ENCODE assay signal across 8 cellular contexts in genomic region chr17:7835818-7836595, GRCh38. TPM values are rescaled to one million over a fixed set of nuclear protein-coding genes. Genes with fewer than 3 reads are reported as not detected.
A peak's percentile ranks its signal among the peaks of the same experiment; 100 is the strongest.
DNase-seq lines count a peak whose midpoint lies in the region; ATAC-seq and TF ChIP-seq lines count a peak whose summit lies in the region.

No MANE protein-coding gene starts in this region.

- H3K9me3 ChIP-seq in OCI-LY7 (ENCODE audit: low read length) = no peaks in the 10 kb centered on the region
- H3K9me3 ChIP-seq in iPS-18c (ENCODE audit: control insufficient read depth, insufficient read depth, low read length) = no peaks in the 10 kb centered on the region
- no peaks in the 10 kb centered on the region for H3K9me3 ChIP-seq in sigmoid colon

- POLR2A ChIA-PET in OCI-LY7 (lab: Charles Lee) = interaction anchor here (0.6 to 1.5 kb wide), 3 partner anchors 9 to 352 kb away, joined by 3 to 6 read pairs (median 5); no protein-coding TSS in a partner anchor

- CTCF ChIA-PET in OCI-LY7 (lab: Charles Lee; ENCODE audit: unreplicated experiment) = no interaction called here

- peak overlapping the region; percentile 78 for H3K4me3 ChIP-seq in OCI-LY7 (ENCODE audit: low read depth, low read length, poor library complexity, severe bottlenecking)
- peak overlapping the region; percentile 85 for H3K4me3 ChIP-seq in iPS-18c (ENCODE audit: insufficient read depth, low read depth, low read length)
- H3K4me3 ChIP-seq in sigmoid colon = peak overlapping the region; percentile 75 to 96 (median 82)

- TF ChIP-seq EP300 in sigmoid colon (IDR thresholded peaks at IDR 0.05) = peak in 1 of 4 donors; percentile 5

- TSS peak; percentile 63 for BruUV-seq in OCI-LY7 (replicated peaks; lab: Mats Ljungman, UMichigan)

- H3K27me3 ChIP-seq in sigmoid colon = no peaks in the 10 kb centered on the region

- no peaks in the 10 kb centered on the region for H3K9me2 ChIP-seq in OCI-LY7 (ENCODE audit: insufficient read depth, low read length)

- WGBS in sigmoid colon, 2 donors = 0 to 1% methylated on average over 61 of the region's 61 CpGs

- H3K79me2 ChIP-seq in OCI-LY7 (ENCODE audit: insufficient read depth, low read depth, low read length) = peaks cover 34% of the 10 kb centered on the region; the same call in 1 of the 2 replicates

- H3K27ac Mint-ChIP-seq in stimulated activated naive CD8-positive, alpha-beta T cell treated with anti-CD3 and anti-CD28 coated beads, Interleukin-15, Interleukin-2, amounts not matched to agents 100 ng/mL and 50 ng/mL, for 24 hours = peak overlapping the region; percentile 93
- peak overlapping the region; percentile 93 to 100 (median 99) for H3K27ac Mint-ChIP-seq in brain

- H3K36me3 Mint-ChIP-seq in stimulated activated naive CD8-positive, alpha-beta T cell treated with anti-CD3 and anti-CD28 coated beads, Interleukin-15, Interleukin-2, amounts not matched to agents 100 ng/mL and 50 ng/mL, for 24 hours (ENCODE audit: low read depth) = peaks cover 3% of the 10 kb centered on the region
- peaks cover 6% of the 10 kb centered on the region for H3K36me3 Mint-ChIP-seq in brain

- H3K4me3 Mint-ChIP-seq in stimulated activated naive CD8-positive, alpha-beta T cell treated with anti-CD3 and anti-CD28 coated beads, Interleukin-15, Interleukin-2, amounts not matched to agents 100 ng/mL and 50 ng/mL, for 24 hours = peak overlapping the region; percentile 93
- peak overlapping the region; percentile 90 to 99 (median 98) for H3K4me3 Mint-ChIP-seq in brain

- DNase-seq in stimulated activated naive CD8-positive, alpha-beta T cell treated with anti-CD3 and anti-CD28 coated beads, Interleukin-15, Interleukin-2, amounts not matched to agents 100 U/mL and 50 U/mL, for 24 hours = no peak
- DNase-seq in OCI-LY7 (ENCODE audit: low spot score) (no peak), sigmoid colon (peak; percentile 90), amniotic stem cell (lab: John Stamatoyannopoulos, UW) (no peak)

- TF ChIP-seq CTCF in OCI-LY7 (conservative IDR thresholded peaks at IDR 0.05; ENCODE audit: low read length) (no peak), brain (conservative IDR thresholded peaks at IDR 0.05) (no peak), sigmoid colon (IDR thresholded peaks at IDR 0.05) (peak in 1 of 4 experiments; percentile 18)

- H3K9me3 Mint-ChIP-seq in stimulated activated naive CD8-positive, alpha-beta T cell treated with anti-CD3 and anti-CD28 coated beads, Interleukin-15, Interleukin-2, amounts not matched to agents 100 ng/mL and 50 ng/mL, for 24 hours = no peaks in the 10 kb centered on the region
- peaks cover 0 to 3% (median 0%) of the 10 kb centered on the region in 5 experiments for H3K9me3 Mint-ChIP-seq in brain

- H3K27me3 Mint-ChIP-seq in stimulated activated naive CD8-positive, alpha-beta T cell treated with anti-CD3 and anti-CD28 coated beads, Interleukin-15, Interleukin-2, amounts not matched to agents 100 ng/mL and 50 ng/mL, for 24 hours = peaks cover 4% of the 10 kb centered on the region
- H3K27me3 Mint-ChIP-seq in brain = peaks cover 14% of the 10 kb centered on the region

- H3K36me3 ChIP-seq in OCI-LY7 (ENCODE audit: insufficient read depth, low read length) = peaks cover 9% of the 10 kb centered on the region; the same call in 1 of the 2 replicates
- peaks cover 0 to 6% (median 3%) of the 10 kb centered on the region in 4 donors for H3K36me3 ChIP-seq in sigmoid colon

- H4K20me1 ChIP-seq in OCI-LY7 (ENCODE audit: insufficient read depth, low read length) = peaks cover 8% of the 10 kb centered on the region; the same call in 1 of the 2 replicates

- intact Hi-C loops in OCI-LY7 (cut with micrococcal nuclease; ENCODE audit: unreplicated experiment) = loop anchor here (1.0 to 10.0 kb wide), 8 partner anchors 7 to 584 kb away; partner anchors contain the start of genes CTDNEP1, ELP5, HES7 and NAA38
- intact Hi-C loops in sigmoid colon (cut with DNase I) = loop anchor here (10.0 kb wide), 1 partner anchor 351 kb away; the partner anchor contains the start of genes POLR2A and SLC35G6

- TF ChIP-seq POLR2A in sigmoid colon (IDR thresholded peaks at IDR 0.05) = peak; percentile 74 to 92

- H3K27ac ChIP-seq in OCI-LY7 (ENCODE audit: low read depth, low read length, poor library complexity, severe bottlenecking) (peak overlapping the region; percentile 91), sigmoid colon (peak overlapping the region; percentile 95 to 100 (median 97))

- H3K4me2 ChIP-seq in OCI-LY7 (ENCODE audit: low read length) = peak overlapping the region; percentile 93

- H3K4me1 ChIP-seq in OCI-LY7 (ENCODE audit: insufficient read depth, low read length, poor library complexity, severe bottlenecking) = peaks cover 48% of the 10 kb centered on the region
- H3K4me1 ChIP-seq in sigmoid colon = peaks cover 0 to 62% (median 51%) of the 10 kb centered on the region in 4 donors

- ATAC-seq in stimulated activated naive CD8-positive, alpha-beta T cell treated with anti-CD3 and anti-CD28 coated beads, Interleukin-15, Interleukin-2, amounts not matched to agents 100 U/mL and 50 U/mL, for 24 hours = no peak
- ATAC-seq in HG03103 (IDR thresholded peaks at IDR 0.05; ENCODE audit: low read depth, unreplicated experiment) = peak; percentile 14

- H3K4me1 Mint-ChIP-seq in stimulated activated naive CD8-positive, alpha-beta T cell treated with anti-CD3 and anti-CD28 coated beads, Interleukin-15, Interleukin-2, amounts not matched to agents 100 ng/mL and 50 ng/mL, for 24 hours (ENCODE audit: low read depth) = peaks cover 66% of the 10 kb centered on the region
- peaks cover 47% of the 10 kb centered on the region for H3K4me1 Mint-ChIP-seq in brain

- peak overlapping the region; percentile 26; the same call in 1 of the 2 replicates for H2AFZ ChIP-seq in OCI-LY7 (ENCODE audit: low read length)

RNA-seq across cellular contexts. Expression of gene KDM6B, which starts 2.0 kb away (rescaled TPM):
- total RNA-seq in OCI-LY7 (2014; rRNA removed; shearing (Covaris generic)) = 4.4 and 10.0 TPM in 2 replicates
- 46.4 and 62.9 TPM in 2 replicates for total RNA-seq in OCI-LY7 (2022)
- polyA plus RNA-seq in brain (ENCODE audit: insufficient read depth, low read depth, low replicate concordance) = 31.8 TPM
- 10 to 100 TPM in 1 of 4 donors, 1 to 10 TPM in 3; 6.1 to 11.6 (median 8.5) TPM for total RNA-seq in sigmoid colon
- 10 to 100 TPM in 1 of 3 donors, 1 to 10 TPM in 2; 5.5 to 19.4 (median 6.0) TPM for polyA plus RNA-seq in sigmoid colon

RNA-seq across cellular contexts. Expression of gene TMEM88, which starts 18.9 kb away (rescaled TPM):
- 0.41 TPM in 1 of 2 replicates, not detected in the other for total RNA-seq in OCI-LY7 (2014; rRNA removed; shearing (Covaris generic))
- total RNA-seq in OCI-LY7 (2022) (3.8 and 4.0 TPM in 2 replicates), sigmoid colon (10 to 100 TPM in 3 of 4 donors, 1 to 10 TPM in 1; 6.8 to 19.9 (median 10.5) TPM)
- polyA plus RNA-seq in brain (ENCODE audit: insufficient read depth, low read depth, low replicate concordance) (9.8 TPM), sigmoid colon (10 to 100 TPM in 1 of 3 donors, 1 to 10 TPM in 2; 2.4 to 11.4 (median 9.0) TPM)

RNA-seq across cellular contexts. Expression of gene NAA38, which starts 21.4 kb away (rescaled TPM):
- 168 and 205 TPM in 2 replicates for total RNA-seq in OCI-LY7 (2014; rRNA removed; shearing (Covaris generic))
- total RNA-seq in OCI-LY7 (2022) (149 and 153 TPM in 2 replicates), sigmoid colon (100 to 1,000 TPM in 3 of 4 donors, 10 to 100 TPM in 1; 92.4 to 206 (median 106) TPM)
- polyA plus RNA-seq in brain (ENCODE audit: insufficient read depth, low read depth, low replicate concordance) (262 TPM), sigmoid colon (100 to 1,000 TPM in 2 of 3 donors, 10 to 100 TPM in 1; 99.4 to 148 (median 138) TPM)

RNA-seq across cellular contexts. Expression of gene CYB5D1, which starts 21.8 kb away (rescaled TPM):
- total RNA-seq in OCI-LY7 (2014; rRNA removed; shearing (Covaris generic)) = 16.9 and 18.1 TPM in 2 replicates
- total RNA-seq in OCI-LY7 (2022) (19.3 and 24.8 TPM in 2 replicates), sigmoid colon (10 to 100 TPM in 2 of 4 donors, 1 to 10 TPM in 2; 7.1 to 14.4 (median 10.7) TPM)
- polyA plus RNA-seq in brain (ENCODE audit: insufficient read depth, low read depth, low replicate concordance) (11.5 TPM), sigmoid colon (1 to 10 TPM; 4.2 to 8.6 (median 4.6) TPM)

RNA-seq across cellular contexts. Expression of gene CHD3, which starts 52.6 kb away (rescaled TPM):
- total RNA-seq in OCI-LY7 (2014; rRNA removed; shearing (Covaris generic)) = 42.5 and 59.6 TPM in 2 replicates
- total RNA-seq in OCI-LY7 (2022) (124 and 126 TPM in 2 replicates), sigmoid colon (100 to 1,000 TPM in 3 of 4 donors, 10 to 100 TPM in 1; 97.2 to 147 (median 117) TPM)
- polyA plus RNA-seq in brain (ENCODE audit: insufficient read depth, low read depth, low replicate concordance) (76.2 TPM), sigmoid colon (10 to 100 TPM; 33.8 to 88.9 (median 47.4) TPM)
